In the genomic region with DNA sequence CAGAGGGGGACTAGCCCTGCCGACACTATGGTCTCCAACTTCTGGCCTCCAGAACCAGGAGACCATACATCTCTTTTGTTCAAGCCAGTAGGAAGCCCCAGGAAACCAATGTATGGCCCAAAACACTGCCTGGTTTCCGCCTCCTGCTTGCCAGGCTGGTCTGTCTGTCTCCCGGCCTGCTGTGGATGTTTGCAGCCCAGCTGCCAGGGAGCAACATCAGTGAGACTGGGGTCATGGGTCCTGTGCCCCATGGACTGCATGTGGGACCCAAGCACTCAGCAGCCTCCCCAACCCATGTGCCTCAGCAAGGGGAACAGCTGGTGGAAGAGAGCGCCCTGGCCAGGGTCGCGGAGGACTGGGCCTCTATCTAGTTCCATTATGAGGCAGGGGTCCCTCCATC, we compare ENCODE assay signal across 17 cellular contexts.
"Had no signal": no experiment of that assay in that cellular context is flagged by ENCODE, and none has a peak within 500 bp of the region (broad histone marks: within the 10 kb centered on the region; RNA-seq: fewer than 3 reads in every experiment).

No MANE protein-coding gene starts in this region.

- H3K9me3 ChIP-seq: colonic mucosa, neutrophil had no signal

- H3K27ac ChIP-seq: colonic mucosa, heart left ventricle, left ventricle myocardium inferior, neutrophil had no signal

- H3K4me3 ChIP-seq: colonic mucosa, heart left ventricle, left ventricle myocardium inferior, lung had no signal

- H3K9me3 Mint-ChIP-seq: nephron had no signal

- DNase-seq: colonic mucosa; effector CD8-positive, alpha-beta T cell; foreskin melanocyte; hippocampal formation; left ventricle myocardium inferior; mesendoderm; naive B cell; posterior cingulate gyrus; right cardiac atrium; small intestine; stimulated activated CD4-positive, alpha-beta T cell treated with anti-CD3 and anti-CD28 coated beads, Interleukin-12 subunit alpha, Interleukin-12 subunit beta, amount 100 ng/mL, for 4 hours; stimulated activated naive CD4-positive, alpha-beta T cell treated with Interleukin-2 at 50 U/mL for 16 hours; trophoblast cell had no signal

- H3K27ac Mint-ChIP-seq: naive B cell, nephron had no signal

- ATAC-seq: heart left ventricle, right cardiac atrium had no signal

- H3K4me3 Mint-ChIP-seq: naive B cell, nephron had no signal

- H3K36me3 Mint-ChIP-seq: naive B cell had no signal

- H3K36me3 ChIP-seq: colonic mucosa, heart left ventricle, left ventricle myocardium inferior, neutrophil had no signal
